Comparison of ENCODE assay signal across 31 cellular contexts in the genomic region with DNA sequence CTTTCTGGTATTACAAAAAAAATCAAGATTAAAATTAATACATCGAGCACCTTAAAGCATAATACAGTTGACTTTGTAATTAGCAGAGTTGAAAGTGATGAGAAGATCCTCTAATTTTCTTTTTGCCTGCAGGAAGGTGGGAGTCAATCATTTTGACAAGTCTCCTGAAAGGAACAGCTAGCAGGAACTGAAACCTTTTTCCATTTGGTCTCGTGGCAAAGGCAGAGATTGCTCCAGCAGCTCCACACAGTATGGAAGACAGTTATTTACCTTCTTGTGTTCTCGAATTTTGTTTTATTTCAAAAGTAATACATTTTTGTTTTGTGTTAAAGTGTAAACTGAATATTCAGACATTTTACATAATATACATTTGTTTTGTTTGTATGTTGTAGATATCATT.
"Had no signal": no experiment of that assay in that cellular context is flagged by ENCODE, and none has a peak within 500 bp of the region (broad histone marks: within the 10 kb centered on the region; RNA-seq: fewer than 3 reads in every experiment).

No MANE protein-coding gene starts in this region.

- FAIRE-seq: colon, endometrium, endothelial cell of umbilical vein had no signal

- H3K4me3 ChIP-seq: adrenal gland, body of pancreas, esophagus squamous epithelium, gastroesophageal sphincter, heart right ventricle, hepatocyte had no signal

- H2AFZ ChIP-seq: hepatocyte had no signal

- H3K9me3 ChIP-seq: adrenal gland, body of pancreas, esophagus squamous epithelium, gastroesophageal sphincter, heart right ventricle had no signal

- H3K27me3 ChIP-seq: adrenal gland, body of pancreas, esophagus squamous epithelium, gastroesophageal sphincter, heart right ventricle, hepatocyte had no signal

- H3K4me1 ChIP-seq: body of pancreas had no signal

- DNase-seq: activated CD4-positive, alpha-beta memory T cell treated with anti-CD3 and anti-CD28 coated beads for 36 hours; activated CD4-positive, alpha-beta T cell treated with anti-CD3 and anti-CD28 coated beads for 36 hours; activated CD4-positive, alpha-beta T cell treated with anti-CD3 and anti-CD28 coated beads, Interleukin-2, amount 10 ng/mL, durations not matched to agents 24 days and 14 days; activated CD4-positive, CD25-positive, alpha-beta regulatory T cell; activated CD4-positive, CD25-positive, alpha-beta regulatory T cell treated with anti-CD3 and anti-CD28 coated beads, Interleukin-2, amount 50 U/mL, for 72 hours; activated CD8-positive, alpha-beta memory T cell treated with anti-CD3 and anti-CD28 coated beads, Interleukin-2, amount 10 ng/mL, durations not matched to agents 7 days and 5 days; activated CD8-positive, alpha-beta memory T cell treated with anti-CD3 and anti-CD28 coated beads, Interleukin-2, amount 50 U/mL, for 4 hours; activated CD8-positive, alpha-beta T cell treated with anti-CD3 and anti-CD28 coated beads, Interleukin-2, amount 10 ng/mL, durations not matched to agents 7 days and 5 days; activated effector memory CD4-positive, alpha-beta T cell treated with anti-CD3 and anti-CD28 coated beads, Interleukin-2, amount 50 U/mL, for 16 hours; activated naive CD4-positive, alpha-beta T cell treated with anti-CD3 and anti-CD28 coated beads for 36 hours; activated naive CD8-positive, alpha-beta T cell treated with anti-CD3 and anti-CD28 coated beads for 36 hours; activated naive CD8-positive, alpha-beta T cell treated with anti-CD3 and anti-CD28 coated beads, Interleukin-2, amount 50 U/mL, for 24 hours; activated T-cell treated with anti-CD3 and anti-CD28 coated beads, Interleukin-2, amount 50 U/mL, for 1 hour; activated T-cell treated with anti-CD3 and anti-CD28 coated beads, Interleukin-2, amount 50 U/mL, for 48 hours; adrenal gland; amygdala; aorta; body of pancreas; cortex of kidney; dermis blood vessel endothelial cell; effector CD8-positive, alpha-beta T cell; esophagus squamous epithelium; foreskin melanocyte; heart right ventricle; T1000 had no signal

- H3K4me2 ChIP-seq: hepatocyte had no signal

- H3K27ac ChIP-seq: adrenal gland, body of pancreas, epithelial cell of prostate, esophagus squamous epithelium, gastroesophageal sphincter, heart right ventricle, hepatocyte had no signal
